ENCODE assay signal across 8 cellular contexts in genomic region chr5:34245813-34246212, GRCh38.
A peak's percentile ranks its signal among the peaks of the same experiment; 100 is the strongest.
DNase-seq lines count a peak whose midpoint lies in the region; ATAC-seq and TF ChIP-seq lines count a peak whose summit lies in the region.
"Not testable (repeated sequence)": the region's sequence is repeated elsewhere in the genome, so short reads cannot be mapped to it uniquely, and the experiment has no call there.

No MANE protein-coding gene starts in this region.

- in situ Hi-C loops in HAP-1 (cut with MboI; ENCODE audit: low sequenced_read_pairs), result not testable (repeated sequence)

- not testable (repeated sequence) for DNase-seq in AG09309 (ENCODE audit: low read depth); smooth muscle cell (lab: John Stamatoyannopoulos, UW; ENCODE audit: unreplicated experiment)
- DNase-seq in HAP-1 (ENCODE audit: low spot score in 2 of 2) (peak in 1 of 2 experiments; percentile 5), NCI-H146 treated with DMSO at 0.1 percent for 48 hours (lab: John Stamatoyannopoulos, UW; ENCODE audit: unreplicated experiment) (peak; percentile 71), PC-9 (peak; percentile 49 to 88), memory B cell (ENCODE audit: low spot score in 2 of 2) (peak in 1 of 2 donors; percentile 10)
- DNase-seq in activated T-helper 1 cell treated with anti-CD3 and anti-CD28 coated beads, Interleukin-12 subunit alpha, Interleukin-12 subunit beta, Interleukin-2, Interleukin-4 antibody, amounts not matched to agents 30 ng/mL and 10 ng/mL and 1 ng/mL, durations not matched to agents 14 hours and 24 hours and 36 hours (ENCODE audit: low spot score), result peak; percentile 0
- DNase-seq in effector memory CD8-positive, alpha-beta T cell, result peak in 2 of 3 experiments; percentile 1 to 5

- not testable (repeated sequence) for H3K27me3 ChIP-seq in HAP-1 (ENCODE audit: low read depth); PC-9 (ENCODE audit: insufficient read depth, low read depth); smooth muscle cell (ENCODE audit: low read depth)

- not testable (repeated sequence) for H3K36me3 ChIP-seq in HAP-1 (replicated peaks); PC-9 (ENCODE audit: low read depth); smooth muscle cell (ENCODE audit: low read depth)

- H3K4me1 ChIP-seq in HAP-1; smooth muscle cell (ENCODE audit: low read depth): not testable (repeated sequence)
- H3K4me1 ChIP-seq in PC-9 (replicated peaks; ENCODE audit: insufficient read depth), result peaks cover 17% of the 10 kb centered on the region

- H3K9me3 ChIP-seq in HAP-1; PC-9 (ENCODE audit: insufficient read depth, low read depth); smooth muscle cell (replicated peaks; ENCODE audit: low read depth): not testable (repeated sequence)

- not testable (repeated sequence) for H3K36me3 Mint-ChIP-seq in activated T-helper 1 cell treated with anti-CD3 and anti-CD28 coated beads, Interleukin-12 subunit alpha, Interleukin-12 subunit beta, Interleukin-2, Interleukin-4 antibody, amounts not matched to agents 30 ng/mL and 10 ng/mL and 1 ng/mL, durations not matched to agents 14 hours and 24 hours and 36 hours (ENCODE audit: low read depth); effector memory CD8-positive, alpha-beta T cell (ENCODE audit: insufficient read depth); memory B cell

- H3K4me3 ChIP-seq in AG09309 (ENCODE audit: control insufficient read depth, low read depth, low read length) (peak overlapping the region; percentile 26), HAP-1 (peak overlapping the region; percentile 21), PC-9 (peak overlapping the region; percentile 37; the same call in 1 of the 2 replicates), smooth muscle cell (peak overlapping the region; percentile 25)

- ATAC-seq in effector memory CD8-positive, alpha-beta T cell (replicated peaks); memory B cell (ENCODE audit: low read depth): not testable (repeated sequence)

- intact Hi-C loops in PC-9 (cut with micrococcal nuclease; ENCODE audit: unreplicated experiment), result loop anchor here (10.0 kb wide), 1 partner anchor 209 kb away; no protein-coding TSS in a partner anchor
- intact Hi-C loops in activated T-helper 1 cell treated with anti-CD3 and anti-CD28 coated beads, Interleukin-12 subunit alpha, Interleukin-12 subunit beta, Interleukin-2, Interleukin-4 antibody, amounts not matched to agents 30 ng/mL and 10 ng/mL and 1 ng/mL, durations not matched to agents 14 hours and 24 hours and 36 hours (cut with micrococcal nuclease), result not testable (repeated sequence)

- CTCF ChIA-PET in PC-9 (lab: Charles Lee), result not testable (repeated sequence)

- WGBS in smooth muscle cell (ENCODE audit: low lambda C conversion rate), result 82% methylated on average over 2 of the region's 2 CpGs

- H3K27me3 Mint-ChIP-seq in activated T-helper 1 cell treated with anti-CD3 and anti-CD28 coated beads, Interleukin-12 subunit alpha, Interleukin-12 subunit beta, Interleukin-2, Interleukin-4 antibody, amounts not matched to agents 30 ng/mL and 10 ng/mL and 1 ng/mL, durations not matched to agents 14 hours and 24 hours and 36 hours (ENCODE audit: insufficient read depth); effector memory CD8-positive, alpha-beta T cell; memory B cell: not testable (repeated sequence)

- not testable (repeated sequence) for H2AFZ ChIP-seq in PC-9; smooth muscle cell (ENCODE audit: low read depth)

- H3K9me3 Mint-ChIP-seq in activated T-helper 1 cell treated with anti-CD3 and anti-CD28 coated beads, Interleukin-12 subunit alpha, Interleukin-12 subunit beta, Interleukin-2, Interleukin-4 antibody, amounts not matched to agents 30 ng/mL and 10 ng/mL and 1 ng/mL, durations not matched to agents 14 hours and 24 hours and 36 hours; effector memory CD8-positive, alpha-beta T cell; memory B cell: not testable (repeated sequence)

- peak overlapping the region; percentile 40 for H3K27ac ChIP-seq in PC-9
- H3K27ac ChIP-seq in smooth muscle cell (ENCODE audit: low read depth), result not testable (repeated sequence)

- BruUV-seq in PC-9 (replicated peaks; lab: Mats Ljungman, UMichigan), result not testable (repeated sequence)

- not testable (repeated sequence) for H3K9ac ChIP-seq in smooth muscle cell (ENCODE audit: low read depth)

- H3K4me3 Mint-ChIP-seq in activated T-helper 1 cell treated with anti-CD3 and anti-CD28 coated beads, Interleukin-12 subunit alpha, Interleukin-12 subunit beta, Interleukin-2, Interleukin-4 antibody, amounts not matched to agents 30 ng/mL and 10 ng/mL and 1 ng/mL, durations not matched to agents 14 hours and 24 hours and 36 hours, result peak overlapping the region; percentile 75
- H3K4me3 Mint-ChIP-seq in effector memory CD8-positive, alpha-beta T cell, result peak overlapping the region; percentile 41 to 69
- H3K4me3 Mint-ChIP-seq in memory B cell, result peak overlapping the region; percentile 51

- H3K27ac Mint-ChIP-seq in activated T-helper 1 cell treated with anti-CD3 and anti-CD28 coated beads, Interleukin-12 subunit alpha, Interleukin-12 subunit beta, Interleukin-2, Interleukin-4 antibody, amounts not matched to agents 30 ng/mL and 10 ng/mL and 1 ng/mL, durations not matched to agents 14 hours and 24 hours and 36 hours, result not testable (repeated sequence)
- H3K27ac Mint-ChIP-seq in effector memory CD8-positive, alpha-beta T cell, result peak overlapping the region; percentile 46 to 91
- H3K27ac Mint-ChIP-seq in memory B cell, result peak overlapping the region; percentile 69

- H3F3A ChIP-seq in PC-9 (ENCODE audit: insufficient read depth, low read depth), result peaks cover 12% of the 10 kb centered on the region; the same call in 1 of the 2 replicates
- not testable (repeated sequence) for H3F3A ChIP-seq in smooth muscle cell (ENCODE audit: low read depth)

- not testable (repeated sequence) for TF ChIP-seq CTCF in AG09309 (IDR thresholded peaks at IDR 0.05; ENCODE audit: control insufficient read depth, insufficient read depth, low read depth, low read length, missing control alignments); PC-9 (conservative IDR thresholded peaks at IDR 0.05); smooth muscle cell (IDR thresholded peaks at IDR 0.05; ENCODE audit: borderline replicate concordance, insufficient read depth, poor library complexity, severe bottlenecking)

- H3K4me1 Mint-ChIP-seq in activated T-helper 1 cell treated with anti-CD3 and anti-CD28 coated beads, Interleukin-12 subunit alpha, Interleukin-12 subunit beta, Interleukin-2, Interleukin-4 antibody, amounts not matched to agents 30 ng/mL and 10 ng/mL and 1 ng/mL, durations not matched to agents 14 hours and 24 hours and 36 hours (ENCODE audit: low read depth), result peaks cover 10% of the 10 kb centered on the region
- H3K4me1 Mint-ChIP-seq in effector memory CD8-positive, alpha-beta T cell (ENCODE audit: low read depth in 2 of 2); memory B cell: not testable (repeated sequence)

- POLR2A ChIA-PET in PC-9 (lab: Charles Lee; ENCODE audit: unreplicated experiment), result not testable (repeated sequence)

- H3K79me2 ChIP-seq in PC-9 (ENCODE audit: low read depth); smooth muscle cell (ENCODE audit: low read depth): not testable (repeated sequence)

- H3K4me2 ChIP-seq in PC-9 (peak overlapping the region; percentile 72), smooth muscle cell (peak overlapping the region; percentile 39)

- H4K20me1 ChIP-seq in PC-9 (ENCODE audit: insufficient read depth); smooth muscle cell (ENCODE audit: low read depth): not testable (repeated sequence)

- H3K9me2 ChIP-seq in PC-9 (ENCODE audit: insufficient read depth), result not testable (repeated sequence)
